Comparison of ENCODE assay signal across 11 cellular contexts in the genomic region with DNA sequence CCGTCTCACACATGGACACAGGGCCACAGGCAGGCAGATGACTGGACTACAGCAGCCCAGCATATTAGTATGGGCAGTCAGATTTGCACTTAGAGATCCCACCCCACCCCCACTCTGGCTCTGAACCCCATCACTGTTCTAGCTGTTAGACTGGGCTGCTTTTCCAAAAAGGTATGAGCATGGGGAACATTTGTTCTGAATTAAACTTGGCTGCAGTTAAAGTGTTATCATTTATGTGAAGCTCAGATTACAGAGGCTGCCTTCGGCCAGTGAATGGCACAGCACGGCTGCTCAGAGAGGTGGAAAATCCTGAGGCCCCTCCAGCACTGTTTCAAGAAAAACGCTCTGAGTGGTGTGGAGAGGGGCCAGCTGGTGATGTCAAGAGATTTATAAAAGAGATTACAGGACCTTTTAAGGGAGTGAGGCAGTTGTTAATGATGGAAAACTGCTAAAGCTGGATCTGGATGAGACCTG. TPM values are rescaled to one million over a fixed set of nuclear protein-coding genes. Genes with fewer than 3 reads are reported as not detected.
DNase-seq lines count a peak whose midpoint lies in the region; ATAC-seq and TF ChIP-seq lines count a peak whose summit lies in the region.
"Had no signal": no experiment of that assay in that cellular context is flagged by ENCODE, and none has a peak within 500 bp of the region (broad histone marks: within the 10 kb centered on the region; RNA-seq: fewer than 3 reads in every experiment).

No MANE protein-coding gene starts in this region.

- intact Hi-C loops in sigmoid colon (cut with DNase I), result no loop called here

- no peak overlapping the region for H3K4me3 Mint-ChIP-seq in stimulated activated effector memory CD8-positive, alpha-beta T cell treated with anti-CD3 and anti-CD28 coated beads, Interleukin-12 subunit alpha, Interleukin-12 subunit beta, amount 100 ng/mL, for 72 hours
- H3K4me3 Mint-ChIP-seq: activated T-cell treated with anti-CD3 and anti-CD28 coated beads, Interleukin-2, amount 50 U/mL, for 72 hours had no signal

- no peaks in the 10 kb centered on the region for H3K36me3 Mint-ChIP-seq in stimulated activated effector memory CD8-positive, alpha-beta T cell treated with anti-CD3 and anti-CD28 coated beads, Interleukin-12 subunit alpha, Interleukin-12 subunit beta, amount 100 ng/mL, for 72 hours

- WGBS in sigmoid colon, 2 donors, result 69 to 87% methylated on average over 4 of the region's 4 CpGs

- H3K4me1 Mint-ChIP-seq in stimulated activated effector memory CD8-positive, alpha-beta T cell treated with anti-CD3 and anti-CD28 coated beads, Interleukin-12 subunit alpha, Interleukin-12 subunit beta, amount 100 ng/mL, for 72 hours, result no peaks in the 10 kb centered on the region

- DNase-seq in DMS153 (lab: John Stamatoyannopoulos, UW), result peak; percentile 37
- no peak for DNase-seq in DMS153 treated with DMSO at 0.1 percent for 48 hours (lab: John Stamatoyannopoulos, UW; ENCODE audit: unreplicated experiment)
- peak; percentile 85 for DNase-seq in NCI-H69 (lab: John Stamatoyannopoulos, UW)
- DNase-seq in fibroblast of peridontal ligament (ENCODE audit: extremely low read depth), result peak; percentile 29
- DNase-seq in sigmoid colon, result no peak
- no peak for DNase-seq in activated gamma-delta T cell treated with Interleukin-2 at 50 U/mL for 16 hours
- DNase-seq in stimulated activated effector memory CD8-positive, alpha-beta T cell treated with anti-CD3 and anti-CD28 coated beads, Interleukin-12 subunit alpha, Interleukin-12 subunit beta, amount 100 ng/mL, for 72 hours (ENCODE audit: low spot score in 2 of 2), result no peak
- no peak for DNase-seq in stimulated activated CD4-positive, alpha-beta T cell treated with anti-CD3 and anti-CD28 coated beads, Interleukin-12 subunit alpha, Interleukin-12 subunit beta, amount 100 ng/mL, for 4 hours
- DNase-seq: activated T-cell treated with anti-CD3 and anti-CD28 coated beads, Interleukin-2, amount 50 U/mL, for 72 hours; mammary epithelial cell had no signal

- TF ChIP-seq EP300 in sigmoid colon (IDR thresholded peaks at IDR 0.05), result no peak

- no peaks in the 10 kb centered on the region for H3K9me3 ChIP-seq in sigmoid colon

- H3K36me3 ChIP-seq in sigmoid colon, result no peaks in the 10 kb centered on the region

- TF ChIP-seq CTCF in sigmoid colon (IDR thresholded peaks at IDR 0.05), result no peak

- no peak for ATAC-seq in stimulated activated effector memory CD8-positive, alpha-beta T cell treated with anti-CD3 and anti-CD28 coated beads, Interleukin-12 subunit alpha, Interleukin-12 subunit beta, amount 100 ng/mL, for 72 hours
- ATAC-seq: activated T-cell treated with anti-CD3 and anti-CD28 coated beads, Interleukin-2, amount 50 U/mL, for 72 hours had no signal

- peaks cover 0 to 12% (median 11%) of the 10 kb centered on the region in 4 donors for H3K4me1 ChIP-seq in sigmoid colon

- no peak overlapping the region for H3K4me3 ChIP-seq in sigmoid colon

- no peak for TF ChIP-seq POLR2A in sigmoid colon (IDR thresholded peaks at IDR 0.05)

- H3K9me3 Mint-ChIP-seq in stimulated activated effector memory CD8-positive, alpha-beta T cell treated with anti-CD3 and anti-CD28 coated beads, Interleukin-12 subunit alpha, Interleukin-12 subunit beta, amount 100 ng/mL, for 72 hours, result no peaks in the 10 kb centered on the region
- H3K9me3 Mint-ChIP-seq: activated T-cell treated with anti-CD3 and anti-CD28 coated beads, Interleukin-2, amount 50 U/mL, for 72 hours had no signal

- no peak overlapping the region for H3K27ac Mint-ChIP-seq in stimulated activated effector memory CD8-positive, alpha-beta T cell treated with anti-CD3 and anti-CD28 coated beads, Interleukin-12 subunit alpha, Interleukin-12 subunit beta, amount 100 ng/mL, for 72 hours
- H3K27ac Mint-ChIP-seq: activated T-cell treated with anti-CD3 and anti-CD28 coated beads, Interleukin-2, amount 50 U/mL, for 72 hours had no signal

- H3K27ac ChIP-seq in sigmoid colon, result peak overlapping the region in 3 of 4 donors; percentile 3 to 48 (median 35)
- H3K27ac ChIP-seq: 22Rv1 had no signal

- H3K27me3 ChIP-seq in sigmoid colon, result peaks cover 0 to 4% (median 0%) of the 10 kb centered on the region in 3 donors

RNA-seq across cellular contexts. Expression of a gene that starts 6.9 kb away (rescaled TPM):
- total RNA-seq in sigmoid colon, result 10 to 100 TPM in 1 of 4 donors, 1 to 10 TPM in 3; 4.6 to 11.9 (median 7.2) TPM
- 1 to 10 TPM; 1.2 to 3.5 (median 3.1) TPM for polyA plus RNA-seq in sigmoid colon

RNA-seq across cellular contexts. Expression of a gene that starts 38.9 kb away (rescaled TPM):
- total RNA-seq in sigmoid colon, result 10 to 100 TPM; 14.3 to 27.4 (median 20.2) TPM
- polyA plus RNA-seq in sigmoid colon, result 1 to 10 TPM; 1.2 to 5.3 (median 3.5) TPM
- total RNA-seq: activated T-cell treated with anti-CD3 and anti-CD28 coated beads, Interleukin-2, amount 50 U/mL, for 72 hours had no signal

Comparison
In these comparisons a context has a peak if more than half of its experiments do, and no peak if none do; other contexts are left out.
1. DNase-seq: peak in DMS153 (single experiment), NCI-H69 (single experiment) and fibroblast of peridontal ligament (single experiment); none in DMS153 treated with DMSO at 0.1 percent for 48 hours (single experiment), sigmoid colon (single experiment), activated gamma-delta T cell treated with Interleukin-2 at 50 U/mL for 16 hours (single experiment), stimulated activated effector memory CD8-positive, alpha-beta T cell treated with anti-CD3 and anti-CD28 coated beads, Interleukin-12 subunit alpha, Interleukin-12 subunit beta, amount 100 ng/mL, for 72 hours (0 of 2) and stimulated activated CD4-positive, alpha-beta T cell treated with anti-CD3 and anti-CD28 coated beads, Interleukin-12 subunit alpha, Interleukin-12 subunit beta, amount 100 ng/mL, for 4 hours (single experiment).